In the genomic region with DNA sequence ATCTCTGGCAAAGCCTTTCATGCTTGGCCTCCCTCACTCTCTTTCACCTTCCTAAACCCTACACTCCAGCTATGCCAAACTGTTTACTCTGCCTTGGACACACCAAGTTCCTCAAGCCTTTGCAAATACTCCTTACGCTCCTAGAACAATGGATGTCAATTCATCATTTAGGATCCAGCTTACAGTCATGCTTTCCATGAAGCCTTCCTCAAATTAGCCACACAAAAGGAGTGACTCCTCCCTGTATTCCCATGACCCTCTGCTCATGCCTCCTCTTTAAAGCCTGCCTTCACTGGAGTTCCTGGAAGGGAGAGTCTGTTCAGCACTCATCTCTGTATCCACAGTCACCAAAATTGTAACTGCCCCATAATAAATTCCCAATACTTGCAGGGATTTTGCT, we compare ENCODE assay signal across 8 cellular contexts. TPM values are rescaled to one million over a fixed set of nuclear protein-coding genes. Genes with fewer than 3 reads are reported as not detected.
DNase-seq lines count a peak whose midpoint lies in the region; ATAC-seq, FAIRE-seq and TF ChIP-seq lines count a peak whose summit lies in the region.
"Had no signal": no experiment of that assay in that cellular context is flagged by ENCODE, and none has a peak within 500 bp of the region (broad histone marks: within the 10 kb centered on the region; RNA-seq: fewer than 3 reads in every experiment).

No MANE protein-coding gene starts in this region.

- no peak for TF ChIP-seq CTCF in DOHH2 (IDR thresholded peaks at IDR 0.05; ENCODE audit: low read depth, low read length, poor library complexity, severe bottlenecking)
- no peak for TF ChIP-seq CTCF in GM12878 (IDR thresholded peaks at IDR 0.05 in 2 of 3, conservative IDR thresholded peaks at IDR 0.05 in 1 of 3; ENCODE audit: control insufficient read depth in 2 of 3, extremely low read depth in 1 of 3, insufficient read depth in 1 of 3, low read depth in 3 of 3, low read length in 3 of 3)
- TF ChIP-seq CTCF in nephron (IDR thresholded peaks at IDR 0.05; ENCODE audit: unreplicated experiment in 3 of 3): no peak

- H3K79me2 ChIP-seq in DOHH2 (ENCODE audit: control insufficient read depth, low read length) (no peaks in the 10 kb centered on the region), GM12878 (ENCODE audit: control insufficient read depth, insufficient read depth, low read length) (no peaks in the 10 kb centered on the region)

- peaks cover 3% of the 10 kb centered on the region for H3K36me3 Mint-ChIP-seq in nephron (ENCODE audit: low read depth)

- H3K9me2 ChIP-seq in DOHH2 (replicated peaks; ENCODE audit: control insufficient read depth, low read length): no peaks in the 10 kb centered on the region

- peaks cover 19% of the 10 kb centered on the region for H3K4me1 Mint-ChIP-seq in nephron

- H3K27ac Mint-ChIP-seq in nephron: no peak overlapping the region

- no peaks in the 10 kb centered on the region for H3K36me3 ChIP-seq in DOHH2 (ENCODE audit: control insufficient read depth, low read length)
- no peaks in the 10 kb centered on the region for H3K36me3 ChIP-seq in MG63
- H3K36me3 ChIP-seq in GM12878 (ENCODE audit: control insufficient read depth in 2 of 2, insufficient read depth in 2 of 2, low read length in 1 of 2): no peaks in the 10 kb centered on the region
- H3K36me3 ChIP-seq: neutrophil had no signal

- H3K9ac ChIP-seq in GM12878 (ENCODE audit: control insufficient read depth, insufficient read depth, low read length): 0 out of 2 replicates have a peak overlapping the region, but pooled peaks have one; percentile 5

- no peak for FAIRE-seq in GM12878 (lab: Jason Lieb, UNC)

- POLR2A ChIA-PET in GM12878 (lab: Charles Lee): interaction anchor here (1.0 kb wide), 1 partner anchor 13 kb away, joined by 3 read pairs; no protein-coding TSS in a partner anchor

- H4K20me1 ChIP-seq in DOHH2 (ENCODE audit: control insufficient read depth, insufficient read depth, low read depth, low read length): no peaks in the 10 kb centered on the region
- no peaks in the 10 kb centered on the region for H4K20me1 ChIP-seq in GM12878 (ENCODE audit: control insufficient read depth, insufficient read depth)

- SMC1A ChIA-PET in GM12878 (lab: Charles Lee; ENCODE audit: uncharacterized antibody, unreplicated experiment): interaction anchor here (0.8 to 5.1 kb wide), 6 partner anchors 22 to 100 kb away, joined by 3 to 30 read pairs (median 4); no protein-coding TSS in a partner anchor

- ATAC-seq in GM12878 (no peak), GM21737 (IDR thresholded peaks at IDR 0.05; ENCODE audit: unreplicated experiment) (no peak)

- H3K4me3 ChIP-seq in DOHH2 (ENCODE audit: low read length) (peak overlapping the region; percentile 69), MG63 (peak overlapping the region; percentile 41; the same call in 1 of the 2 replicates), GM12878 (peak overlapping the region; percentile 48; the same call in 1 of the 2 replicates)

- TF ChIP-seq EP300 in GM12878 (IDR thresholded peaks at IDR 0.05; ENCODE audit: borderline replicate concordance in 1 of 2, control insufficient read depth in 1 of 2, low read depth in 2 of 2, low read length in 2 of 2): no peak

- no peaks in the 10 kb centered on the region for H3K9me3 ChIP-seq in DOHH2 (ENCODE audit: control insufficient read depth, insufficient read depth, low read length)
- H3K9me3 ChIP-seq in MG63: no peaks in the 10 kb centered on the region
- no peaks in the 10 kb centered on the region; the same call in 2 of the 3 replicates for H3K9me3 ChIP-seq in GM12878 (replicated peaks; ENCODE audit: control insufficient read depth, insufficient read depth, low read length)
- H3K9me3 ChIP-seq: neutrophil had no signal

- H3K4me1 ChIP-seq in DOHH2 (ENCODE audit: control insufficient read depth, low read length) (peaks cover 13% of the 10 kb centered on the region), GM12878 (ENCODE audit: control insufficient read depth, insufficient read depth, low read length) (no peaks in the 10 kb centered on the region; the same call in 1 of the 2 replicates)

- peaks cover 26% of the 10 kb centered on the region for H3K27me3 Mint-ChIP-seq in nephron (ENCODE audit: low read depth)

- RAD21 ChIA-PET in GM12878 (lab: Charles Lee; ENCODE audit: unreplicated experiment): interaction anchor here (0.7 to 5.3 kb wide), 5 partner anchors 22 to 100 kb away, joined by 3 to 35 read pairs (median 5); no protein-coding TSS in a partner anchor

- BruUV-seq in GM12878 (replicated peaks; lab: Mats Ljungman, UMichigan): no TSS peak

- intact Hi-C loops in GM12878 (cut with micrococcal nuclease; ENCODE audit: unreplicated experiment): loop anchor here (2.0 kb wide), 1 partner anchor 100 kb away; no protein-coding TSS in a partner anchor

- H3K4me3 Mint-ChIP-seq in nephron: peak overlapping the region; percentile 84 to 88 (median 84)

- CTCF ChIA-PET in GM12878 (lab: Yijun Ruan, JAX): interaction anchor here (0.9 to 7.4 kb wide), 12 partner anchors 11 to 522 kb away, joined by 3 to 68 read pairs (median 6); a partner anchor contains a TSS

- no peaks in the 10 kb centered on the region for H3K9me3 Mint-ChIP-seq in nephron

- DNase-seq in MG63 (no peak), GM12878 (ENCODE audit: low read depth, low spot score) (no peak), COLO668 (lab: John Stamatoyannopoulos, UW; ENCODE audit: unreplicated experiment) (no peak)
- DNase-seq in stimulated activated CD4-positive, alpha-beta T cell treated with anti-CD3 and anti-CD28 coated beads, Interleukin-4, amount 100 ng/mL, for 4 hours: no peak

- H3K4me2 ChIP-seq in DOHH2 (ENCODE audit: low read length) (peak overlapping the region; percentile 79), GM12878 (ENCODE audit: control insufficient read depth, insufficient read depth) (peak overlapping the region; percentile 75)

- in situ Hi-C loops in GM12878 (cut with MboI): no loop called here

- 100% methylated on average over 1 of the region's 1 CpG for WGBS in GM12878 (ENCODE audit: insufficient coverage, insufficient replicate concordance, low lambda C conversion rate, missing lambda C conversion rate)

- peaks cover 31% of the 10 kb centered on the region for H3K27me3 ChIP-seq in DOHH2 (ENCODE audit: control insufficient read depth, low read length)
- no peaks in the 10 kb centered on the region for H3K27me3 ChIP-seq in MG63
- no peaks in the 10 kb centered on the region for H3K27me3 ChIP-seq in GM12878 (replicated peaks in 1 of 2; ENCODE audit: control insufficient read depth in 2 of 2, insufficient read depth in 2 of 2, low read length in 1 of 2)

- H3F3A ChIP-seq in DOHH2 (ENCODE audit: control insufficient read depth, insufficient read depth): 0 out of 2 replicates have a peak, but pooled peaks cover 2% of the 10 kb centered on the region

- H3K27ac ChIP-seq in DOHH2 (ENCODE audit: low read depth, low read length) (no peak overlapping the region), GM12878 (ENCODE audit: control insufficient read depth, insufficient read depth) (no peak overlapping the region)
- H3K27ac ChIP-seq: neutrophil had no signal

- TF ChIP-seq POLR2A in GM12878 (IDR thresholded peaks at IDR 0.05; ENCODE audit: low read depth, low read length): no peak

- no peak for TF ChIP-seq RAD21 in GM12878 (IDR thresholded peaks at IDR 0.05; ENCODE audit: insufficient read depth, low read depth, low read length)

- peak overlapping the region; percentile 54 for H2AFZ ChIP-seq in GM12878 (ENCODE audit: control insufficient read depth, low read depth, low read length)

TF ChIP-seq in GM12878, 131 proteins besides CTCF, POLR2A, EP300 and RAD21 (continues in another document):
- TF ChIP-seq CREB1 (IDR thresholded peaks at IDR 0.05; ENCODE audit: low read depth): no peak
- no peak for TF ChIP-seq NBN (IDR thresholded peaks at IDR 0.05)

RNA-seq across cellular contexts. Expression of a gene that starts 0.7 kb away (rescaled TPM):
- total RNA-seq in MG63 (2014; rRNA removed; shearing (Covaris generic); ENCODE audit: low replicate concordance): 0.07 and 0.30 TPM in 2 replicates
- total RNA-seq in GM12878 (2013; cell fraction: nucleolus; rRNA removed): 4.6 and 4.9 TPM in 2 replicates
- 10.0 and 10.2 TPM in 2 replicates for total RNA-seq in GM12878 (2014; rRNA removed)
- total RNA-seq in GM12878 (2014; rRNA removed; fragmentation: Illumina TruSeq; extraction: Trizol): 6.9 and 7.1 TPM in 2 replicates
- 10.8 and 10.9 TPM in 2 replicates for total RNA-seq in GM12878 (2021)
- 0.89 TPM for polyA plus RNA-seq in GM12878 (2011; ENCODE audit: low read depth)
- polyA plus RNA-seq in GM12878 (2011; rRNA removed): 3.4 and 6.1 TPM in 2 replicates
- 6.3 and 8.2 TPM in 2 replicates for polyA plus RNA-seq in GM12878 (2011; cell fraction: cytosol; rRNA removed)
- polyA plus RNA-seq in GM12878 (2011; cell fraction: nucleus; rRNA removed): 3.3 and 4.2 TPM in 2 replicates
- polyA plus RNA-seq in GM12878 (2012): 1.0 and 1.1 TPM in 2 replicates
- 6.6 and 9.3 TPM in 2 replicates for polyA plus RNA-seq in GM12878 (2014; fragmentation: Illumina TruSeq; extraction: Trizol)
- 1 to 10 TPM; 1.1 to 1.5 TPM for polyA plus RNA-seq in GM12878 (2014; fragmentation: Nextera tagmentation; extraction: Ambion mirVana)
- polyA plus RNA-seq in GM12878 (2014; rRNA removed): 9.4 and 9.8 TPM in 2 replicates
- 1 to 10 TPM; 8.1 to 8.3 TPM for polyA plus RNA-seq in GM12878 (2016; fragmentation: Nextera tagmentation; extraction: Ambion mirVana)
- 8.9 and 9.0 TPM in 2 replicates for polyA minus RNA-seq in GM12878 (2011; rRNA and poly(A)+ RNA removed)
- 2.1 and 3.1 TPM in 2 replicates for polyA minus RNA-seq in GM12878 (2011; cell fraction: cytosol; rRNA and poly(A)+ RNA removed)
- polyA minus RNA-seq in GM12878 (2011; cell fraction: nucleus; rRNA and poly(A)+ RNA removed): 2.2 and 3.7 TPM in 2 replicates

RNA-seq across cellular contexts. Expression of a gene that starts 15.9 kb away (rescaled TPM):
- not detected in 2 replicates for total RNA-seq in MG63 (2014; rRNA removed; shearing (Covaris generic); ENCODE audit: low replicate concordance)
- total RNA-seq in GM12878 (2013; cell fraction: nucleolus; rRNA removed): 2.8 and 3.2 TPM in 2 replicates
- total RNA-seq in GM12878 (2014; rRNA removed) (1.1 and 1.4 TPM in 2 replicates), GM12878 (2014; rRNA removed; fragmentation: Illumina TruSeq; extraction: Trizol) (1.3 and 1.4 TPM in 2 replicates), GM12878 (2021) (1.3 and 1.5 TPM in 2 replicates)
- polyA plus RNA-seq in GM12878 (2011; ENCODE audit: low read depth): 0.16 TPM
- polyA plus RNA-seq in GM12878 (2011; rRNA removed) (1.2 and 1.5 TPM in 2 replicates), GM12878 (2014; fragmentation: Illumina TruSeq; extraction: Trizol) (1.5 and 1.8 TPM in 2 replicates), GM12878 (2014; fragmentation: Nextera tagmentation; extraction: Ambion mirVana) (under 1 TPM; 0.08 to 0.22 TPM), GM12878 (2014; rRNA removed) (1.4 TPM in 2 replicates), GM12878 (2016; fragmentation: Nextera tagmentation; extraction: Ambion mirVana) (under 1 TPM; 0.64 to 0.72 TPM)
- polyA plus RNA-seq in GM12878 (2011; cell fraction: cytosol; rRNA removed): 0.90 and 1.0 TPM in 2 replicates
- polyA plus RNA-seq in GM12878 (2011; cell fraction: nucleus; rRNA removed): 2.1 and 2.2 TPM in 2 replicates
- polyA plus RNA-seq in GM12878 (2012): 0.29 and 0.34 TPM in 2 replicates
- 1.2 and 1.4 TPM in 2 replicates for polyA minus RNA-seq in GM12878 (2011; rRNA and poly(A)+ RNA removed)
- polyA minus RNA-seq in GM12878 (2011; cell fraction: cytosol; rRNA and poly(A)+ RNA removed): 0.40 TPM in 1 of 2 replicates, not detected in the other
- polyA minus RNA-seq in GM12878 (2011; cell fraction: nucleus; rRNA and poly(A)+ RNA removed): 0.85 and 1.5 TPM in 2 replicates
